ENCODE assay signal across 8 cellular contexts in genomic region chr6:159691133-159691962, GRCh38. TPM values are rescaled to one million over a fixed set of nuclear protein-coding genes. Genes with fewer than 3 reads are reported as not detected.
DNase-seq lines count a peak whose midpoint lies in the region; ATAC-seq and TF ChIP-seq lines count a peak whose summit lies in the region.

No MANE protein-coding gene starts in this region.

- no peaks in the 10 kb centered on the region for H3K27me3 ChIP-seq in duodenal mucosa (ENCODE audit: control insufficient read depth in 1 of 2, insufficient read depth in 2 of 2, low read length in 2 of 2)

- H3K36me3 ChIP-seq in duodenal mucosa (ENCODE audit: control insufficient read depth in 1 of 2, insufficient read depth in 2 of 2, low read length in 2 of 2), result peaks cover 3 to 30% of the 10 kb centered on the region in 2 donors

- no peaks in the 10 kb centered on the region for H3K27me3 Mint-ChIP-seq in activated CD4-positive, alpha-beta T cell treated with anti-CD3 and anti-CD28 coated beads for 36 hours
- no peaks in the 10 kb centered on the region for H3K27me3 Mint-ChIP-seq in IgD-negative memory B cell
- no peaks in the 10 kb centered on the region for H3K27me3 Mint-ChIP-seq in mesothelial cell of epicardium (ENCODE audit: low read depth)

- no peaks in the 10 kb centered on the region for H3K9me3 Mint-ChIP-seq in activated CD4-positive, alpha-beta T cell treated with anti-CD3 and anti-CD28 coated beads for 36 hours (ENCODE audit: low read depth)
- no peaks in the 10 kb centered on the region for H3K9me3 Mint-ChIP-seq in IgD-negative memory B cell
- no peaks in the 10 kb centered on the region for H3K9me3 Mint-ChIP-seq in mesothelial cell of epicardium

- peak overlapping the region; percentile 89 for H3K27ac ChIP-seq in duodenal mucosa (ENCODE audit: low read depth, low read length)

- POLR2A ChIA-PET in activated CD4-positive, alpha-beta T cell treated with anti-CD3 and anti-CD28 coated beads for 36 hours (lab: Charles Lee), result interaction anchor here (1.0 to 2.2 kb wide), 2 partner anchors 12 to 35 kb away, joined by 6 to 9 read pairs; partner anchors contain the start of gene WTAP

- H3K9me3 ChIP-seq in duodenal mucosa (ENCODE audit: control insufficient read depth in 1 of 2, low read length in 2 of 2), result no peaks in the 10 kb centered on the region

- H3K4me1 ChIP-seq in duodenal mucosa (ENCODE audit: control insufficient read depth in 1 of 2, insufficient read depth in 2 of 2, low read length in 2 of 2), result peaks cover 21 to 27% of the 10 kb centered on the region in 2 donors

- CTCF ChIA-PET in activated CD4-positive, alpha-beta T cell treated with anti-CD3 and anti-CD28 coated beads for 36 hours (lab: Charles Lee), result interaction anchor here (0.6 to 5.0 kb wide), 20 partner anchors 8 to 357 kb away, joined by 3 to 23 read pairs (median 4); partner anchors contain the start of genes MRPL18, TCP1 and WTAP

- H3K4me1 Mint-ChIP-seq in activated CD4-positive, alpha-beta T cell treated with anti-CD3 and anti-CD28 coated beads for 36 hours, result peaks cover 57% of the 10 kb centered on the region
- peaks cover 23 to 34% (median 24%) of the 10 kb centered on the region in 3 donors for H3K4me1 Mint-ChIP-seq in IgD-negative memory B cell
- H3K4me1 Mint-ChIP-seq in mesothelial cell of epicardium, result peaks cover 22% of the 10 kb centered on the region

- intact Hi-C loops in activated CD4-positive, alpha-beta T cell treated with anti-CD3 and anti-CD28 coated beads for 36 hours (cut with DNase I, micrococcal nuclease), result loop anchor here (1.0 to 10.0 kb wide), 12 partner anchors 37 to 1039 kb away; partner anchors contain the start of genes SYTL3 (in 1 of the 2) and TAGAP (in 1 of the 2)
- intact Hi-C loops in posterior vena cava (cut with DNase I), result loop anchor here (5.0 to 10.0 kb wide), 3 partner anchors 36 to 93 kb away; partner anchors contain the start of genes WTAP (in 2 of the 2) and TCP1 (in 1 of the 2)

- H3K4me3 Mint-ChIP-seq in activated CD4-positive, alpha-beta T cell treated with anti-CD3 and anti-CD28 coated beads for 36 hours, result peak overlapping the region; percentile 92
- H3K4me3 Mint-ChIP-seq in IgD-negative memory B cell (peak overlapping the region; percentile 87 to 97 (median 96)), mesothelial cell of epicardium (peak overlapping the region; percentile 90)

- H3K36me3 Mint-ChIP-seq in activated CD4-positive, alpha-beta T cell treated with anti-CD3 and anti-CD28 coated beads for 36 hours (ENCODE audit: low read depth), result peaks cover 43% of the 10 kb centered on the region
- peaks cover 2% of the 10 kb centered on the region for H3K36me3 Mint-ChIP-seq in IgD-negative memory B cell
- peaks cover 11% of the 10 kb centered on the region for H3K36me3 Mint-ChIP-seq in mesothelial cell of epicardium

- no peak for DNase-seq in activated CD4-positive, alpha-beta T cell treated with anti-CD3 and anti-CD28 coated beads for 36 hours
- no peak for DNase-seq in activated CD4-positive, alpha-beta T cell treated with anti-CD3 and anti-CD28 coated beads, Interleukin-2, amount 50 U/mL, for 1 hour
- DNase-seq in SK-MEL-5 (ENCODE audit: low read depth, low spot score), result peak; percentile 78
- DNase-seq in mesothelial cell of epicardium (ENCODE audit: low spot score in 2 of 2, unreplicated experiment in 2 of 2), result no peak
- peak; percentile 46 for DNase-seq in ureter (ENCODE audit: low spot score)
- DNase-seq in posterior vena cava (ENCODE audit: low spot score), result no peak

- TF ChIP-seq CTCF in mesothelial cell of epicardium (IDR thresholded peaks at IDR 0.05; ENCODE audit: unreplicated experiment), result peak; percentile 75

- H3K9ac ChIP-seq in duodenal mucosa (ENCODE audit: low read depth in 1 of 2, low read length in 2 of 2), result peak overlapping the region; percentile 86 to 99

- in situ Hi-C loops in SK-MEL-5 (cut with HindIII; ENCODE audit: low pct_unique_long_range_greater_than_20kb, low sequenced_read_pairs), result no loop called here

- peak overlapping the region; percentile 93 for H3K27ac Mint-ChIP-seq in activated CD4-positive, alpha-beta T cell treated with anti-CD3 and anti-CD28 coated beads for 36 hours
- H3K27ac Mint-ChIP-seq in IgD-negative memory B cell (peak overlapping the region; percentile 84 to 95 (median 92)), mesothelial cell of epicardium (peak overlapping the region; percentile 40)

- peak overlapping the region; percentile 94 to 97 for H3K4me3 ChIP-seq in duodenal mucosa (ENCODE audit: low read depth in 1 of 2, low read length in 2 of 2)

- no peak for ATAC-seq in activated CD4-positive, alpha-beta T cell treated with anti-CD3 and anti-CD28 coated beads for 36 hours

RNA-seq across cellular contexts. Expression of gene SOD2, which starts 1.7 kb away (rescaled TPM):
- total RNA-seq in activated CD4-positive, alpha-beta T cell treated with anti-CD3 and anti-CD28 coated beads for 36 hours, result 100 to 1,000 TPM in 1 of 2 experiments, 10 to 100 TPM in 1; 90.6 to 105 TPM
- polyA plus RNA-seq in IgD-negative memory B cell, result 79.2 TPM
- 108 and 109 TPM in 2 replicates for total RNA-seq in SK-MEL-5 (2014; rRNA removed; shearing (Covaris generic))
- polyA plus RNA-seq in SK-MEL-5 (2015; cell fraction: cytosol; rRNA removed), result 30.6 and 85.7 TPM in 2 replicates
- polyA plus RNA-seq in SK-MEL-5 (2015; cell fraction: nucleus; rRNA removed), result 18.8 and 19.9 TPM in 2 replicates
- total RNA-seq in mesothelial cell of epicardium (62.9 to 67.6 TPM (median 65.0 TPM) in 3 replicates), ureter (238 TPM), posterior vena cava (100 to 1,000 TPM; 584 to 998 TPM)

RNA-seq across cellular contexts. Expression of gene WTAP, which starts 36.0 kb away (rescaled TPM):
- total RNA-seq in activated CD4-positive, alpha-beta T cell treated with anti-CD3 and anti-CD28 coated beads for 36 hours, result 10 to 100 TPM; 87.2 to 91.5 TPM
- 127 TPM for polyA plus RNA-seq in IgD-negative memory B cell
- total RNA-seq in SK-MEL-5 (2014; rRNA removed; shearing (Covaris generic)), result 59.6 and 59.7 TPM in 2 replicates
- 28.8 and 34.7 TPM in 2 replicates for polyA plus RNA-seq in SK-MEL-5 (2015; cell fraction: cytosol; rRNA removed)
- 30.7 and 32.3 TPM in 2 replicates for polyA plus RNA-seq in SK-MEL-5 (2015; cell fraction: nucleus; rRNA removed)
- total RNA-seq in mesothelial cell of epicardium, result 116 to 122 TPM (median 118 TPM) in 3 replicates
- total RNA-seq in ureter, result 111 TPM
- 10 to 100 TPM; 70.1 to 84.7 TPM for total RNA-seq in posterior vena cava

Comparison
In these comparisons a context has a peak if more than half of its experiments do, and no peak if none do; other contexts are left out.
1. DNase-seq: peak in SK-MEL-5 (single experiment) and ureter (single experiment); none in activated CD4-positive, alpha-beta T cell treated with anti-CD3 and anti-CD28 coated beads for 36 hours (single experiment), activated CD4-positive, alpha-beta T cell treated with anti-CD3 and anti-CD28 coated beads, Interleukin-2, amount 50 U/mL, for 1 hour (single experiment), mesothelial cell of epicardium (0 of 2) and posterior vena cava (single experiment).
2. H3K27ac Mint-ChIP-seq: peak in every context shown above with its lines; median percentile 93 in activated CD4-positive, alpha-beta T cell treated with anti-CD3 and anti-CD28 coated beads for 36 hours; 92 in IgD-negative memory B cell; 40 in mesothelial cell of epicardium.
3. Peak in every context shown above with its lines, with median percentiles within 50 percentile points of each other: H3K4me3 Mint-ChIP-seq.